In genomic region chr5:784428-785177, GRCh38 we compare ENCODE assay signal across 8 cellular contexts. TPM values are rescaled to one million over a fixed set of nuclear protein-coding genes. Genes with fewer than 3 reads are reported as not detected.
DNase-seq lines count a peak whose midpoint lies in the region; ATAC-seq lines count a peak whose summit lies in the region.
"Not testable (repeated sequence)": the region's sequence is repeated elsewhere in the genome, so short reads cannot be mapped to it uniquely, and the experiment has no call there.

A gene with protein sequence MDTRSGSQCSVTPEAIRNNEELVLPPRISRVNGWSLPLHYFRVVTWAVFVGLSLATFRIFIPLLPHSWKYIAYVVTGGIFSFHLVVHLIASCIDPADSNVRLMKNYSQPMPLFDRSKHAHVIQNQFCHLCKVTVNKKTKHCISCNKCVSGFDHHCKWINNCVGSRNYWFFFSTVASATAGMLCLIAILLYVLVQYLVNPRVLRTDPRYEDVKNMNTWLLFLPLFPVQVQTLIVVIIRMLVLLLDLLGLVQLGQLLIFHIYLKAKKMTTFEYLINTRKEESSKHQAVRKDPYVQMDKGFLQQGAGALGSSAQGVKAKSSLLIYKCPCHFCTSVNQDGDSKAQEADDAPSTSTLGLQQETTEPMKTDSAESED (minus strand): TSS chr5:784729. CDS start chr5:766919, 17,810 bp downstream.

- not testable (repeated sequence) for H3K4me1 Mint-ChIP-seq in stimulated activated naive CD8-positive, alpha-beta T cell treated with anti-CD3 and anti-CD28 coated beads, Interleukin-15, amount 100 ng/mL, for 72 hours

- intact Hi-C loops in Right ventricle myocardium superior (cut with DNase I) = not testable (repeated sequence)

- ATAC-seq in HG02763 (IDR thresholded peaks at IDR 0.05; ENCODE audit: unreplicated experiment) (peak; percentile 45), Right ventricle myocardium superior (ENCODE audit: poor library complexity) (peak; percentile 76)
- peak; percentile 85 for ATAC-seq in stimulated activated naive CD8-positive, alpha-beta T cell treated with anti-CD3 and anti-CD28 coated beads, Interleukin-15, amount 100 ng/mL, for 72 hours

- H3K9me3 ChIP-seq in adipocyte (ENCODE audit: control insufficient read depth, low read length) = not testable (repeated sequence)

- H3K27ac Mint-ChIP-seq in stimulated activated naive CD8-positive, alpha-beta T cell treated with anti-CD3 and anti-CD28 coated beads, Interleukin-15, amount 100 ng/mL, for 72 hours = peak within 1 kb of the TSS in 1 of 2 donors; percentile 27

- H3K36me3 ChIP-seq in adipocyte (ENCODE audit: control insufficient read depth, insufficient read depth, low read length, severe bottlenecking) = not testable (repeated sequence)

- peak within 1 kb of the TSS; percentile 44 for H3K4me3 ChIP-seq in adipocyte (ENCODE audit: low read length)

- DNase-seq in ELF-1 (ENCODE audit: low read depth, low spot score) (peak; percentile 77), NCI-H146 treated with DMSO at 0.1 percent for 48 hours (lab: John Stamatoyannopoulos, UW; ENCODE audit: unreplicated experiment) (peak; percentile 19), T-helper 2 cell (peak; percentile 72 to 93 (median 79)), adipocyte (ENCODE audit: low read depth) (peak; percentile 83), Right ventricle myocardium superior (peak; percentile 94), occipital lobe (lab: John Stamatoyannopoulos, UW) (peak; percentile 64)
- peak; percentile 86 to 87 for DNase-seq in stimulated activated naive CD8-positive, alpha-beta T cell treated with anti-CD3 and anti-CD28 coated beads, Interleukin-15, amount 100 ng/mL, for 72 hours

- not testable (repeated sequence) for H3K4me1 ChIP-seq in adipocyte (ENCODE audit: control insufficient read depth, insufficient read depth, low read length)

- peak within 1 kb of the TSS; percentile 81 to 84 for H3K4me3 Mint-ChIP-seq in stimulated activated naive CD8-positive, alpha-beta T cell treated with anti-CD3 and anti-CD28 coated beads, Interleukin-15, amount 100 ng/mL, for 72 hours

- H3K9ac ChIP-seq in adipocyte (ENCODE audit: low read length) = not testable (repeated sequence)

- not testable (repeated sequence) for H3K27me3 ChIP-seq in adipocyte (replicated peaks; ENCODE audit: control insufficient read depth, insufficient read depth, low read length)

- peaks cover 4 to 18% of the 10 kb centered on the region in 2 donors for H3K9me3 Mint-ChIP-seq in stimulated activated naive CD8-positive, alpha-beta T cell treated with anti-CD3 and anti-CD28 coated beads, Interleukin-15, amount 100 ng/mL, for 72 hours

- H3K27me3 Mint-ChIP-seq in stimulated activated naive CD8-positive, alpha-beta T cell treated with anti-CD3 and anti-CD28 coated beads, Interleukin-15, amount 100 ng/mL, for 72 hours = peaks cover 30% of the 10 kb centered on the region

RNA-seq across cellular contexts. Expression of the gene that starts here (rescaled TPM):
- total RNA-seq in Right ventricle myocardium superior = 18.8 TPM
- total RNA-seq in occipital lobe = 5.6 TPM

Comparison
In these comparisons a context has a peak if more than half of its experiments do, and no peak if none do; other contexts are left out.
1. Peak in every context shown above with its lines: DNase-seq, ATAC-seq and H3K4me3 ChIP-seq.
2. DNase-seq: peak in every context shown above with its lines; median percentile 94 in Right ventricle myocardium superior; 86 in stimulated activated naive CD8-positive, alpha-beta T cell treated with anti-CD3 and anti-CD28 coated beads, Interleukin-15, amount 100 ng/mL, for 72 hours; 83 in adipocyte; 79 in T-helper 2 cell; 77 in ELF-1; 64 in occipital lobe; 19 in NCI-H146 treated with DMSO at 0.1 percent for 48 hours.